12 cellular contexts compared by ENCODE assay signal in the genomic region with DNA sequence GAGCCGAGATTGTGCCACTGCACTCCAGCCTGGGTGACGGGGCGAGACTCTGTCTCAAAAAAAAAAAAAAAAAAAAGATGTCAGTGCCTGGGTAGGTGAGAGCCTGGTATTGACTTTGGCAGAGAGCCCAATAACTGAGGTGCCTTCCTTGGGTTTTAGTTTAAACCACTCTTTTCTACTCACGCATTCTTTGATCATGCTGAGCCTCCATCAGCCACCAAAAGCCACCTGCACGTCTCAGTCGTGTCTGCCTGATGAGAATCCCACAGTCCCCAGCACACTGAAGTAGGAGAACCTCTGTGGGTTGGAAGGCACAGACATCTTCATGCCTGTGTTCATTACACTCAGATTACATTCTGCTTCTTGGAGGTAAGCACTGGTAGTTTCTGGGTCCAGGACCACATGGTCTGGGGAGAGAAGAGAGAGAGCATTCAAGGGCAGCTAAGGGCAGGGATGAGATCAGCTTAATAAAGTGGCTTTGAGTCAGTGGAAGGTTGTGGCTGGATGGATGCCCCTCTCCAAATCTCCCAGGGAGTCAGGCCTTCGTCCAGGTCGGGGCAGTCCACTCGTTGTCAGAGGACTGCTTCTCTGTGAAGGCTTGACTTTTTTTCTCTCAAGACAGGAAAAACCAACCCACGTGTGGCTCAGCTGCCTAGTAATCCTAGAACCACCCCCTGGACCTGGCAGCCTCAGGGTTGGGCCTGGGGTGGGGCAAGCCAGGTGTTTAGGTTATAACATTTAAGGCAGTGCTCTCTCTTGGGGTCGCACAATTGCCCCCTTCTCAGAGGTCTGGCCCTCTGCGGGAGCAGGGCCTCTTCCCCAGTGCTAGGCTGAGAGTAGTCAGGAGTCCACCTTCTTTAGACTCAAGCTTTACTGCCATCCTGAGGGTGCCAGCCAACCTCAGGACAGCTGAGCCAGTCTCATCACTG. TPM values are rescaled to one million over a fixed set of nuclear protein-coding genes. Genes with fewer than 3 reads are reported as not detected.
DNase-seq lines count a peak whose midpoint lies in the region; ATAC-seq and TF ChIP-seq lines count a peak whose summit lies in the region.
"Had no signal": no experiment of that assay in that cellular context is flagged by ENCODE, and none has a peak within 500 bp of the region (broad histone marks: within the 10 kb centered on the region; RNA-seq: fewer than 3 reads in every experiment).

No MANE protein-coding gene starts in this region.

- H3K9me3 ChIP-seq in T-helper 17 cell (ENCODE audit: control insufficient read depth, low read length, poor library complexity, severe bottlenecking), result no peaks in the 10 kb centered on the region
- no peaks in the 10 kb centered on the region for H3K9me3 ChIP-seq in mucosa of descending colon

- ATAC-seq in T-helper 17 cell (no peak), mucosa of descending colon (peak; percentile 22), GM19467 (IDR thresholded peaks at IDR 0.05; ENCODE audit: unreplicated experiment) (no peak), HG03442 (IDR thresholded peaks at IDR 0.05; ENCODE audit: unreplicated experiment) (no peak)

- peak overlapping the region; percentile 16 for H3K27ac Mint-ChIP-seq in T-helper 17 cell
- no peak overlapping the region for H3K27ac Mint-ChIP-seq in activated CD4-positive, alpha-beta memory T cell treated with anti-CD3 and anti-CD28 coated beads, Interleukin-2, amount 10 ng/mL, durations not matched to agents 7 days and 5 days
- H3K27ac Mint-ChIP-seq: activated naive CD4-positive, alpha-beta T cell treated with anti-CD3 and anti-CD28 coated beads, Interleukin-2, amount 10 ng/mL, durations not matched to agents 7 days and 5 days had no signal

- POLR2A ChIA-PET in activated CD4-positive, alpha-beta memory T cell treated with anti-CD3 and anti-CD28 coated beads, Interleukin-2, amount 10 ng/mL, durations not matched to agents 7 days and 5 days (lab: Charles Lee), result no interaction called here

- TF ChIP-seq CTCF in mucosa of descending colon (IDR thresholded peaks at IDR 0.05), result no peak

- no peak overlapping the region for H3K4me3 Mint-ChIP-seq in T-helper 17 cell
- H3K4me3 Mint-ChIP-seq in activated CD4-positive, alpha-beta memory T cell treated with anti-CD3 and anti-CD28 coated beads, Interleukin-2, amount 10 ng/mL, durations not matched to agents 7 days and 5 days, result no peak overlapping the region
- H3K4me3 Mint-ChIP-seq: activated naive CD4-positive, alpha-beta T cell treated with anti-CD3 and anti-CD28 coated beads, Interleukin-2, amount 10 ng/mL, durations not matched to agents 7 days and 5 days; CD4-positive, alpha-beta memory T cell had no signal

- H3K4me1 Mint-ChIP-seq in T-helper 17 cell, result peaks cover 5% of the 10 kb centered on the region
- H3K4me1 Mint-ChIP-seq in activated CD4-positive, alpha-beta memory T cell treated with anti-CD3 and anti-CD28 coated beads, Interleukin-2, amount 10 ng/mL, durations not matched to agents 7 days and 5 days, result no peaks in the 10 kb centered on the region

- H3K4me1 ChIP-seq in mucosa of descending colon (ENCODE audit: low read depth), result peaks cover 30% of the 10 kb centered on the region

- H3K36me3 Mint-ChIP-seq in T-helper 17 cell (ENCODE audit: low read depth), result no peaks in the 10 kb centered on the region
- H3K36me3 Mint-ChIP-seq in activated CD4-positive, alpha-beta memory T cell treated with anti-CD3 and anti-CD28 coated beads, Interleukin-2, amount 10 ng/mL, durations not matched to agents 7 days and 5 days (ENCODE audit: low read depth), result no peaks in the 10 kb centered on the region
- H3K36me3 Mint-ChIP-seq: activated naive CD4-positive, alpha-beta T cell treated with anti-CD3 and anti-CD28 coated beads, Interleukin-2, amount 10 ng/mL, durations not matched to agents 7 days and 5 days; CD4-positive, alpha-beta memory T cell had no signal

- no peaks in the 10 kb centered on the region for H3K9me3 Mint-ChIP-seq in activated CD4-positive, alpha-beta memory T cell treated with anti-CD3 and anti-CD28 coated beads, Interleukin-2, amount 10 ng/mL, durations not matched to agents 7 days and 5 days
- H3K9me3 Mint-ChIP-seq: activated naive CD4-positive, alpha-beta T cell treated with anti-CD3 and anti-CD28 coated beads, Interleukin-2, amount 10 ng/mL, durations not matched to agents 7 days and 5 days; CD4-positive, alpha-beta memory T cell had no signal

- intact Hi-C loops in mucosa of descending colon (cut with DNase I, micrococcal nuclease), result no loop called here

- no peaks in the 10 kb centered on the region for H3K36me3 ChIP-seq in mucosa of descending colon (ENCODE audit: low read depth)

- DNase-seq in COR-L47 (lab: John Stamatoyannopoulos, UW) (peak; percentile 10), HK-2 (ENCODE audit: unreplicated experiment) (peak; percentile 3), T-helper 17 cell (no peak), mucosa of descending colon (peak in 2 of 3 donors; percentile 47 to 60)
- no peak for DNase-seq in activated CD8-positive, alpha-beta memory T cell treated with anti-CD3 and anti-CD28 coated beads, Interleukin-2, amount 50 U/mL, for 4 hours
- DNase-seq in activated CD4-positive, alpha-beta memory T cell treated with anti-CD3 and anti-CD28 coated beads, Interleukin-2, amount 10 ng/mL, durations not matched to agents 7 days and 5 days, result no peak
- DNase-seq: activated naive CD4-positive, alpha-beta T cell treated with anti-CD3 and anti-CD28 coated beads, Interleukin-2, amount 10 ng/mL, durations not matched to agents 7 days and 5 days; Kasumi-1; NCI-H524 had no signal

- H3K27me3 Mint-ChIP-seq in T-helper 17 cell, result no peaks in the 10 kb centered on the region
- peaks cover 2% of the 10 kb centered on the region for H3K27me3 Mint-ChIP-seq in activated CD4-positive, alpha-beta memory T cell treated with anti-CD3 and anti-CD28 coated beads, Interleukin-2, amount 10 ng/mL, durations not matched to agents 7 days and 5 days
- H3K27me3 Mint-ChIP-seq: CD4-positive, alpha-beta memory T cell had no signal

- CTCF ChIA-PET in activated CD4-positive, alpha-beta memory T cell treated with anti-CD3 and anti-CD28 coated beads, Interleukin-2, amount 10 ng/mL, durations not matched to agents 7 days and 5 days (lab: Charles Lee), result no interaction called here

- H3K4me3 ChIP-seq in mucosa of descending colon, result no peak overlapping the region

RNA-seq across cellular contexts. Expression of a gene that starts 32.6 kb away (rescaled TPM):
- total RNA-seq in T-helper 17 cell, result 100 to 1,000 TPM; 167 to 312 TPM
- 100 to 1,000 TPM; 129 to 153 (median 147) TPM for total RNA-seq in mucosa of descending colon
- total RNA-seq in activated CD4-positive, alpha-beta memory T cell treated with anti-CD3 and anti-CD28 coated beads, Interleukin-2, amount 10 ng/mL, durations not matched to agents 7 days and 5 days, result 100 to 1,000 TPM; 134 to 135 TPM

Comparison
In these comparisons a context has a peak if more than half of its experiments do, and no peak if none do; other contexts are left out.
1. DNase-seq: peak in COR-L47 (single experiment), HK-2 (single experiment) and mucosa of descending colon (2 of 3); none in T-helper 17 cell (0 of 3), activated CD8-positive, alpha-beta memory T cell treated with anti-CD3 and anti-CD28 coated beads, Interleukin-2, amount 50 U/mL, for 4 hours (single experiment) and activated CD4-positive, alpha-beta memory T cell treated with anti-CD3 and anti-CD28 coated beads, Interleukin-2, amount 10 ng/mL, durations not matched to agents 7 days and 5 days (single experiment).